Comparison of ENCODE assay signal across 19 cellular contexts in genomic region chr2:77228379-77228778, GRCh38.
DNase-seq lines count a peak whose midpoint lies in the region; ATAC-seq and TF ChIP-seq lines count a peak whose summit lies in the region.
"Had no signal": no experiment of that assay in that cellular context is flagged by ENCODE, and none has a peak within 500 bp of the region (broad histone marks: within the 10 kb centered on the region; RNA-seq: fewer than 3 reads in every experiment).

No MANE protein-coding gene starts in this region.

- H3K9me3 ChIP-seq in mammary epithelial cell (replicated peaks; ENCODE audit: insufficient read depth, low read length): peaks cover 2% of the 10 kb centered on the region
- no peaks in the 10 kb centered on the region for H3K9me3 ChIP-seq in fibroblast of lung (ENCODE audit: control insufficient read depth, insufficient read depth, low read depth, low read length)
- no peaks in the 10 kb centered on the region for H3K9me3 ChIP-seq in smooth muscle cell (replicated peaks; ENCODE audit: low read depth)
- H3K9me3 ChIP-seq: breast epithelium, HAP-1, prostate gland, vagina had no signal

- peaks cover 19% of the 10 kb centered on the region for H3K27me3 Mint-ChIP-seq in MCF 10A (ENCODE audit: insufficient read depth, unreplicated experiment)
- no peaks in the 10 kb centered on the region for H3K27me3 Mint-ChIP-seq in naive thymus-derived CD8-positive, alpha-beta T cell
- H3K27me3 Mint-ChIP-seq: naive B cell; stimulated activated naive CD8-positive, alpha-beta T cell treated with anti-CD3 and anti-CD28 coated beads, Interleukin-15, Interleukin-2, amounts not matched to agents 100 ng/mL and 50 ng/mL, for 24 hours had no signal

- CTCF ChIA-PET in MCF 10A (lab: Yijun Ruan, JAX): interaction anchor here (0.5 kb wide), 1 partner anchor 41 kb away, joined by 4 read pairs; no protein-coding TSS in a partner anchor
- CTCF ChIA-PET in mammary epithelial cell (lab: Charles Lee; ENCODE audit: low non-redundant PET): no interaction called here

- TF ChIP-seq CTCF in MCF 10A (IDR thresholded peaks at IDR 0.05; ENCODE audit: unreplicated experiment) (no peak), mammary epithelial cell (conservative IDR thresholded peaks at IDR 0.05 in 1 of 2, IDR thresholded peaks at IDR 0.05 in 1 of 2; ENCODE audit: extremely low read depth in 1 of 2, insufficient read depth in 1 of 2, low read depth in 1 of 2, low read length in 2 of 2) (no peak), fibroblast of lung (conservative IDR thresholded peaks at IDR 0.05 in 1 of 2, IDR thresholded peaks at IDR 0.05 in 1 of 2; ENCODE audit: low read depth in 1 of 2, low read length in 2 of 2) (no peak), smooth muscle cell (IDR thresholded peaks at IDR 0.05; ENCODE audit: borderline replicate concordance, insufficient read depth, poor library complexity, severe bottlenecking) (no peak)

- DNase-seq in MCF 10A (ENCODE audit: unreplicated experiment) (peak; percentile 3), mammary epithelial cell (no peak), NCI-H2227 treated with DMSO at 0.1 percent for 48 hours (lab: John Stamatoyannopoulos, UW) (peak; percentile 55), fibroblast of lung (ENCODE audit: low read depth in 2 of 2) (peak; percentile 25 to 55), smooth muscle cell (lab: John Stamatoyannopoulos, UW; ENCODE audit: unreplicated experiment) (no peak), NCI-H2029 treated with DMSO at 0.1 percent for 48 hours (lab: John Stamatoyannopoulos, UW) (no peak)
- no peak for DNase-seq in naive thymus-derived CD8-positive, alpha-beta T cell
- DNase-seq: activated naive CD4-positive, alpha-beta T cell treated with anti-CD3 and anti-CD28 coated beads for 36 hours; Calu3; left ventricle myocardium inferior; naive B cell; NCI-H1436; T-helper 2 cell had no signal

- H3K4me1 ChIP-seq in mammary epithelial cell (ENCODE audit: insufficient read depth, low read length) (no peaks in the 10 kb centered on the region), fibroblast of lung (ENCODE audit: control insufficient read depth, extremely low read depth, insufficient read depth, low read length) (peaks cover 3% of the 10 kb centered on the region), smooth muscle cell (ENCODE audit: low read depth) (no peaks in the 10 kb centered on the region)
- H3K4me1 ChIP-seq: breast epithelium, HAP-1, prostate gland, vagina had no signal

- H3F3A ChIP-seq in smooth muscle cell (ENCODE audit: low read depth): no peaks in the 10 kb centered on the region

- ATAC-seq in naive thymus-derived CD8-positive, alpha-beta T cell: no peak
- no peak for ATAC-seq in GM18870 (IDR thresholded peaks at IDR 0.05; ENCODE audit: unreplicated experiment)

- no peaks in the 10 kb centered on the region for H3K9me3 Mint-ChIP-seq in MCF 10A (ENCODE audit: unreplicated experiment)
- H3K9me3 Mint-ChIP-seq in naive thymus-derived CD8-positive, alpha-beta T cell: peaks cover 0 to 19% (median 11%) of the 10 kb centered on the region in 9 donors
- H3K9me3 Mint-ChIP-seq: stimulated activated naive CD8-positive, alpha-beta T cell treated with anti-CD3 and anti-CD28 coated beads, Interleukin-15, Interleukin-2, amounts not matched to agents 100 ng/mL and 50 ng/mL, for 24 hours had no signal

- in situ Hi-C loops in mammary epithelial cell (cut with MboI; ENCODE audit: low sequenced_read_pairs in 2 of 2): no loop called here

- dilution Hi-C loops in mammary epithelial cell (cut with HindIII; ENCODE audit: low sequenced_read_pairs): no loop called here

- H3K79me2 ChIP-seq in mammary epithelial cell (ENCODE audit: insufficient read depth, low read length) (no peaks in the 10 kb centered on the region), fibroblast of lung (ENCODE audit: control insufficient read depth, insufficient read depth, low read length) (no peaks in the 10 kb centered on the region), smooth muscle cell (ENCODE audit: low read depth) (no peaks in the 10 kb centered on the region)

- WGBS in mammary epithelial cell (ENCODE audit: low coverage, missing lambda C conversion rate): 0% methylated on average over 1 of the region's 1 CpG
- 60% methylated on average over 1 of the region's 1 CpG for WGBS in smooth muscle cell (ENCODE audit: low lambda C conversion rate)

- H3K27ac ChIP-seq in mammary epithelial cell (ENCODE audit: insufficient read depth, low read depth, low read length): no peak overlapping the region
- H3K27ac ChIP-seq in fibroblast of lung (ENCODE audit: insufficient read depth, low read length): no peak overlapping the region
- H3K27ac ChIP-seq in smooth muscle cell (ENCODE audit: low read depth): no peak overlapping the region
- H3K27ac ChIP-seq: breast epithelium, left ventricle myocardium inferior, prostate gland, vagina had no signal

- H3K9ac ChIP-seq in mammary epithelial cell (ENCODE audit: insufficient read depth, low read length) (no peak overlapping the region), fibroblast of lung (ENCODE audit: insufficient read depth, low read length) (no peak overlapping the region), smooth muscle cell (ENCODE audit: low read depth) (no peak overlapping the region)

- no peak overlapping the region for H3K27ac Mint-ChIP-seq in MCF 10A (ENCODE audit: low read depth, unreplicated experiment)
- H3K27ac Mint-ChIP-seq in naive thymus-derived CD8-positive, alpha-beta T cell: no peak overlapping the region
- H3K27ac Mint-ChIP-seq: activated naive CD4-positive, alpha-beta T cell treated with anti-CD3 and anti-CD28 coated beads for 36 hours; stimulated activated naive CD8-positive, alpha-beta T cell treated with anti-CD3 and anti-CD28 coated beads, Interleukin-15, Interleukin-2, amounts not matched to agents 100 ng/mL and 50 ng/mL, for 24 hours had no signal

- POLR2A ChIA-PET in MCF 10A (lab: Yijun Ruan, JAX): interaction anchor here (0.5 kb wide), 1 partner anchor 82 kb away, joined by 3 read pairs; no protein-coding TSS in a partner anchor
- POLR2A ChIA-PET in naive thymus-derived CD8-positive, alpha-beta T cell (lab: Charles Lee): no interaction called here

- no peak overlapping the region for H3K4me2 ChIP-seq in mammary epithelial cell (ENCODE audit: insufficient read depth, low read depth, low read length)
- H3K4me2 ChIP-seq in fibroblast of lung (ENCODE audit: extremely low read depth, insufficient read depth, low read length): no peak overlapping the region
- peak overlapping the region; percentile 8 for H3K4me2 ChIP-seq in smooth muscle cell

- BruUV-seq in MCF 10A (replicated peaks; lab: Mats Ljungman, UMichigan): no TSS peak
- BruUV-seq in mammary epithelial cell (replicated peaks; lab: Mats Ljungman, UMichigan): no TSS peak

- H3K27me3 ChIP-seq in mammary epithelial cell (ENCODE audit: insufficient read depth, low read length) (no peaks in the 10 kb centered on the region), fibroblast of lung (ENCODE audit: control insufficient read depth, insufficient read depth, low read length) (no peaks in the 10 kb centered on the region), smooth muscle cell (ENCODE audit: low read depth) (no peaks in the 10 kb centered on the region)
- H3K27me3 ChIP-seq: breast epithelium, vagina had no signal

- no peaks in the 10 kb centered on the region for H3K4me1 Mint-ChIP-seq in MCF 10A (ENCODE audit: insufficient read depth, unreplicated experiment)
- H3K4me1 Mint-ChIP-seq in naive thymus-derived CD8-positive, alpha-beta T cell: no peaks in the 10 kb centered on the region
- H3K4me1 Mint-ChIP-seq: naive B cell had no signal

- no peak overlapping the region for H3K4me3 Mint-ChIP-seq in MCF 10A (ENCODE audit: unreplicated experiment)
- no peak overlapping the region for H3K4me3 Mint-ChIP-seq in naive thymus-derived CD8-positive, alpha-beta T cell
- H3K4me3 Mint-ChIP-seq: activated naive CD4-positive, alpha-beta T cell treated with anti-CD3 and anti-CD28 coated beads for 36 hours; naive B cell; stimulated activated naive CD8-positive, alpha-beta T cell treated with anti-CD3 and anti-CD28 coated beads, Interleukin-15, Interleukin-2, amounts not matched to agents 100 ng/mL and 50 ng/mL, for 24 hours had no signal

- H3K36me3 Mint-ChIP-seq in MCF 10A (ENCODE audit: insufficient read depth, unreplicated experiment): peaks cover 6% of the 10 kb centered on the region
- H3K36me3 Mint-ChIP-seq in naive thymus-derived CD8-positive, alpha-beta T cell: no peaks in the 10 kb centered on the region
- H3K36me3 Mint-ChIP-seq: naive B cell had no signal

- intact Hi-C loops in MCF 10A (cut with micrococcal nuclease) (no loop called here), mammary epithelial cell (cut with micrococcal nuclease) (no loop called here)

- no peak overlapping the region for H3K4me3 ChIP-seq in mammary epithelial cell (replicated peaks in 1 of 3; ENCODE audit: insufficient read depth in 1 of 3, low read depth in 2 of 3, low read length in 3 of 3)
- no peak overlapping the region for H3K4me3 ChIP-seq in fibroblast of lung (replicated peaks in 1 of 4; ENCODE audit: control extremely low read depth in 1 of 4, insufficient read depth in 1 of 4, low read depth in 3 of 4, low read length in 4 of 4)
- no peak overlapping the region for H3K4me3 ChIP-seq in smooth muscle cell
- H3K4me3 ChIP-seq: breast epithelium, HAP-1, left ventricle myocardium inferior, prostate gland, vagina had no signal

- H4K20me1 ChIP-seq in mammary epithelial cell (ENCODE audit: insufficient read depth, low read length) (no peaks in the 10 kb centered on the region), fibroblast of lung (ENCODE audit: control insufficient read depth, extremely low read depth, insufficient read depth, low read length) (no peaks in the 10 kb centered on the region), smooth muscle cell (ENCODE audit: low read depth) (no peaks in the 10 kb centered on the region)

- no peak overlapping the region for H2AFZ ChIP-seq in mammary epithelial cell (ENCODE audit: low read depth, low read length)
- no peak overlapping the region for H2AFZ ChIP-seq in fibroblast of lung (ENCODE audit: low read length)
- no peak overlapping the region for H2AFZ ChIP-seq in smooth muscle cell (ENCODE audit: low read depth)

- no peaks in the 10 kb centered on the region for H3K36me3 ChIP-seq in mammary epithelial cell (ENCODE audit: insufficient read depth, low read length)
- H3K36me3 ChIP-seq in fibroblast of lung (ENCODE audit: control insufficient read depth, insufficient read depth, low read length): no peaks in the 10 kb centered on the region
- H3K36me3 ChIP-seq in smooth muscle cell (ENCODE audit: low read depth): no peaks in the 10 kb centered on the region
- H3K36me3 ChIP-seq: breast epithelium, HAP-1, left ventricle myocardium inferior, prostate gland, vagina had no signal

Comparison
In these comparisons a context has a peak if more than half of its experiments do, and no peak if none do; other contexts are left out.
1. DNase-seq: peak in MCF 10A (single experiment), NCI-H2227 treated with DMSO at 0.1 percent for 48 hours (single experiment) and fibroblast of lung (2 of 2); none in mammary epithelial cell (single experiment), smooth muscle cell (single experiment), naive thymus-derived CD8-positive, alpha-beta T cell (0 of 10) and NCI-H2029 treated with DMSO at 0.1 percent for 48 hours (single experiment).